8 cellular contexts compared by ENCODE assay signal in genomic region chr5:68661237-68661636, GRCh38.
DNase-seq lines count a peak whose midpoint lies in the region; ATAC-seq, FAIRE-seq and TF ChIP-seq lines count a peak whose summit lies in the region.

No MANE protein-coding gene starts in this region.

- H3K27me3 Mint-ChIP-seq in osteocyte (ENCODE audit: unreplicated experiment) = no peaks in the 10 kb centered on the region
- peaks cover 0 to 1% of the 10 kb centered on the region in 2 donors for H3K27me3 Mint-ChIP-seq in CD8-positive, alpha-beta memory T cell

- H3K4me3 ChIP-seq in A549 = no peak overlapping the region
- no peak overlapping the region for H3K4me3 ChIP-seq in cardiac fibroblast (replicated peaks in 1 of 2; ENCODE audit: low read depth in 2 of 2, low read length in 2 of 2)
- no peak overlapping the region for H3K4me3 ChIP-seq in CD8-positive, alpha-beta memory T cell (ENCODE audit: low read length)

- no peaks in the 10 kb centered on the region for H3K9me3 ChIP-seq in A549
- H3K9me3 ChIP-seq in CD8-positive, alpha-beta memory T cell (ENCODE audit: low read length) = no peaks in the 10 kb centered on the region

- no peaks in the 10 kb centered on the region for H3K36me3 Mint-ChIP-seq in osteocyte (ENCODE audit: unreplicated experiment)
- no peaks in the 10 kb centered on the region for H3K36me3 Mint-ChIP-seq in CD8-positive, alpha-beta memory T cell

- no peak; a peak in 1 of 5 replicates for TF ChIP-seq RAD21 in A549 (conservative IDR thresholded peaks at IDR 0.05 in 1 of 2, IDR thresholded peaks at IDR 0.05 in 1 of 2)

- H3K4me1 Mint-ChIP-seq in osteocyte (ENCODE audit: unreplicated experiment) = peaks cover 18% of the 10 kb centered on the region
- no peaks in the 10 kb centered on the region for H3K4me1 Mint-ChIP-seq in CD8-positive, alpha-beta memory T cell

- no peak overlapping the region for H3K27ac ChIP-seq in A549
- no peak overlapping the region for H3K27ac ChIP-seq in CD8-positive, alpha-beta memory T cell (ENCODE audit: low read depth, low read length)

- H3K36me3 ChIP-seq in CD8-positive, alpha-beta memory T cell (ENCODE audit: insufficient read depth, low read length) = no peaks in the 10 kb centered on the region

- no peaks in the 10 kb centered on the region for H3K27me3 ChIP-seq in CD8-positive, alpha-beta memory T cell (ENCODE audit: insufficient read depth, low read length, poor library complexity, severe bottlenecking)

- WGBS in A549 (ENCODE audit: missing lambda C conversion rate) = 70% methylated on average over 2 of the region's 2 CpGs

- DNase-seq in A549 (ENCODE audit: low read depth in 1 of 2, low spot score in 1 of 2) (peak in 1 of 2 experiments; percentile 13), cardiac fibroblast (ENCODE audit: low read depth in 2 of 2) (peak; percentile 36 to 68), osteocyte (ENCODE audit: extremely low spot score, unreplicated experiment) (no peak), mesenteric fat pad (ENCODE audit: low spot score) (no peak), NCI-H1694 treated with DMSO at 0.1 percent for 48 hours (lab: John Stamatoyannopoulos, UW) (no peak)
- no peak for DNase-seq in CD8-positive, alpha-beta memory T cell

- H3K4me1 ChIP-seq in A549 = no peaks in the 10 kb centered on the region
- H3K4me1 ChIP-seq in CD8-positive, alpha-beta memory T cell (ENCODE audit: insufficient read depth, low read length) = no peaks in the 10 kb centered on the region

- POLR2A ChIA-PET in A549 (lab: Yijun Ruan, JAX) = no interaction called here
- POLR2A ChIA-PET in CD8-positive, alpha-beta memory T cell (lab: Charles Lee) = no interaction called here

- H3K9me3 Mint-ChIP-seq in osteocyte (ENCODE audit: unreplicated experiment) = peaks cover 4% of the 10 kb centered on the region
- no peaks in the 10 kb centered on the region for H3K9me3 Mint-ChIP-seq in CD8-positive, alpha-beta memory T cell

- ATAC-seq in A549 = peak in 1 of 2 experiments; percentile 65; a peak in 3 of 6 replicates
- ATAC-seq in HG03520 (IDR thresholded peaks at IDR 0.05; ENCODE audit: unreplicated experiment) = peak; percentile 69

- FAIRE-seq in A549 (lab: Jason Lieb, UNC) = no peak

- no peak overlapping the region for H3K4me3 Mint-ChIP-seq in osteocyte (ENCODE audit: unreplicated experiment)
- H3K4me3 Mint-ChIP-seq in CD8-positive, alpha-beta memory T cell = no peak overlapping the region

- no peak for TF ChIP-seq EP300 in A549 (IDR thresholded peaks at IDR 0.05)

- H3K4me2 ChIP-seq in A549 = no peak overlapping the region

- TF ChIP-seq CTCF in A549 (IDR thresholded peaks at IDR 0.05) (peak; percentile 13; the same call in 1 of the 3 replicates), GM12874 (IDR thresholded peaks at IDR 0.05; ENCODE audit: insufficient read depth, low read depth, low read length) (peak; percentile 55), cardiac fibroblast (IDR thresholded peaks at IDR 0.05; ENCODE audit: low read depth, low read length) (peak; percentile 63), osteocyte (IDR thresholded peaks at IDR 0.05) (peak; percentile 32)

- CTCF ChIA-PET in A549 (lab: Yijun Ruan, JAX) = interaction anchor here (0.6 to 1.7 kb wide), 3 partner anchors 10 to 375 kb away, joined by 3 to 4 read pairs (median 3); no protein-coding TSS in a partner anchor
- CTCF ChIA-PET in CD8-positive, alpha-beta memory T cell (lab: Charles Lee) = interaction anchor here (1.1 kb wide), 1 partner anchor 11 kb away, joined by 3 read pairs; no protein-coding TSS in a partner anchor

- TF ChIP-seq POLR2A in A549 (IDR thresholded peaks at IDR 0.05; ENCODE audit: low read length) = no peak

- H3K27ac Mint-ChIP-seq in osteocyte (ENCODE audit: unreplicated experiment) = no peak overlapping the region
- H3K27ac Mint-ChIP-seq in CD8-positive, alpha-beta memory T cell = no peak overlapping the region

TF ChIP-seq in A549, 52 proteins besides CTCF, POLR2A, EP300 and RAD21:
- TF ChIP-seq GATA3 (IDR thresholded peaks at IDR 0.05; ENCODE audit: borderline replicate concordance) (no peak), ZNF302 (CRISPR knock-in tag; IDR thresholded peaks at IDR 0.05) (no peak), MAX (IDR thresholded peaks at IDR 0.05) (no peak), TFCP2L1 (CRISPR knock-in tag; IDR thresholded peaks at IDR 0.05) (no peak), USF2 (IDR thresholded peaks at IDR 0.05) (no peak), BHLHE40 (IDR thresholded peaks at IDR 0.05; ENCODE audit: low read depth, low read length) (no peak), ZC3H11A (IDR thresholded peaks at IDR 0.05) (no peak), TP53 (CRISPR knock-in tag; IDR thresholded peaks at IDR 0.05) (no peak), HDAC2 (IDR thresholded peaks at IDR 0.05) (no peak)
- TF ChIP-seq, protein P1, sequence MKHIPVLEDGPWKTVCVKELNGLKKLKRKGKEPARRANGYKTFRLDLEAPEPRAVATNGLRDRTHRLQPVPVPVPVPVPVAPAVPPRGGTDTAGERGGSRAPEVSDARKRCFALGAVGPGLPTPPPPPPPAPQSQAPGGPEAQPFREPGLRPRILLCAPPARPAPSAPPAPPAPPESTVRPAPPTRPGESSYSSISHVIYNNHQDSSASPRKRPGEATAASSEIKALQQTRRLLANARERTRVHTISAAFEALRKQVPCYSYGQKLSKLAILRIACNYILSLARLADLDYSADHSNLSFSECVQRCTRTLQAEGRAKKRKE (CRISPR knock-in tag; IDR thresholded peaks at IDR 0.05; ENCODE audit: low read depth) = no peak
- TF ChIP-seq, protein P2, sequence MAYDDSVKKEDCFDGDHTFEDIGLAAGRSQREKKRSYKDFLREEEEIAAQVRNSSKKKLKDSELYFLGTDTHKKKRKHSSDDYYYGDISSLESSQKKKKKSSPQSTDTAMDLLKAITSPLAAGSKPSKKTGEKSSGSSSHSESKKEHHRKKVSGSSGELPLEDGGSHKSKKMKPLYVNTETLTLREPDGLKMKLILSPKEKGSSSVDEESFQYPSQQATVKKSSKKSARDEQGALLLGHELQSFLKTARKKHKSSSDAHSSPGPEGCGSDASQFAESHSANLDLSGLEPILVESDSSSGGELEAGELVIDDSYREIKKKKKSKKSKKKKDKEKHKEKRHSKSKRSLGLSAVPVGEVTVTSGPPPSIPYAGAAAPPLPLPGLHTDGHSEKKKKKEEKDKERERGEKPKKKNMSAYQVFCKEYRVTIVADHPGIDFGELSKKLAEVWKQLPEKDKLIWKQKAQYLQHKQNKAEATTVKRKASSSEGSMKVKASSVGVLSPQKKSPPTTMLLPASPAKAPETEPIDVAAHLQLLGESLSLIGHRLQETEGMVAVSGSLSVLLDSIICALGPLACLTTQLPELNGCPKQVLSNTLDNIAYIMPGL (CRISPR knock-in tag; IDR thresholded peaks at IDR 0.05; ENCODE audit: borderline replicate concordance) = no peak

Comparison
In these comparisons a context has a peak if more than half of its experiments do, and no peak if none do; other contexts are left out.
1. DNase-seq: peak in cardiac fibroblast (2 of 2); none in osteocyte (single experiment), mesenteric fat pad (single experiment), CD8-positive, alpha-beta memory T cell (0 of 5) and NCI-H1694 treated with DMSO at 0.1 percent for 48 hours (single experiment).
2. CTCF ChIP-seq: peak in every context shown above with its lines; median percentile 63 in cardiac fibroblast; 55 in GM12874; 32 in osteocyte; 13 in A549.